1 cellular context compared by ENCODE assay signal in the genomic region with DNA sequence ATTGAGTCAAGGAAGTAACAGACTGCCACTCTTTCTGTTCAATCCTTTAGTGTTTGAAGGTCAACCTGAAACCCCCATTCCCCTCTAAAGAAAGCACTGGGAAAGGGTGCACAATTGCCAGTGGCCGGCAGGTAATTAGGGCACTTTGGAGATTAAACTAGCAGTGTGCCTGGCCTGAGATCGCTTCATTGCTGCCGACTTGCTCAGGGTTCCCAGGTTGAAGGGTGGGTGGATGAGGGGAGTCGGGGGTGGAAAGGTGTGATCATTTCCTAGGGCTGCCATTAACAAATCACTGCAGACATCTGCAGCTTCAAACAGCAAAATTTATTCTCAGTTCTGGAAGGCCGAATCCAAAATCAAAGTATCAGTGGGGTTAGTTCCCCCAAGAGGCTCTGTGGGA.
TF ChIP-seq lines count a peak whose summit lies in the region.

No MANE protein-coding gene starts in this region.

TF ChIP-seq in WTC11, 78 proteins besides CTCF, POLR2A, EP300 and RAD21 (continued from another document):
- TF ChIP-seq, protein P1, sequence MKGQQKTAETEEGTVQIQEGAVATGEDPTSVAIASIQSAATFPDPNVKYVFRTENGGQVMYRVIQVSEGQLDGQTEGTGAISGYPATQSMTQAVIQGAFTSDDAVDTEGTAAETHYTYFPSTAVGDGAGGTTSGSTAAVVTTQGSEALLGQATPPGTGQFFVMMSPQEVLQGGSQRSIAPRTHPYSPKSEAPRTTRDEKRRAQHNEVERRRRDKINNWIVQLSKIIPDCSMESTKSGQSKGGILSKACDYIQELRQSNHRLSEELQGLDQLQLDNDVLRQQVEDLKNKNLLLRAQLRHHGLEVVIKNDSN (CRISPR knock-in tag; IDR thresholded peaks at IDR 0.05), result no peak
